ENCODE assay signal across 1 cellular context in genomic region chr20:49627329-49627761, GRCh38.
TF ChIP-seq lines count a peak whose summit lies in the region.

No MANE protein-coding gene starts in this region.

TF ChIP-seq in GM23338, 12 proteins besides CTCF, POLR2A, EP300 and RAD21 (continued from another document):
- TF ChIP-seq ZNF462 (CRISPR knock-in tag; IDR thresholded peaks at IDR 0.05) (no peak), POLR2AphosphoS5 (IDR thresholded peaks at IDR 0.05; ENCODE audit: low read depth) (no peak), ZNF331 (CRISPR knock-in tag; IDR thresholded peaks at IDR 0.05; ENCODE audit: low read depth) (no peak), STAT1 (IDR thresholded peaks at IDR 0.05; ENCODE audit: unreplicated experiment) (no peak), REST (IDR thresholded peaks at IDR 0.05; ENCODE audit: unreplicated experiment) (no peak), EZH2phosphoT487 (IDR thresholded peaks at IDR 0.05; ENCODE audit: unreplicated experiment) (no peak), EZH2 (IDR thresholded peaks at IDR 0.05; ENCODE audit: low read depth, unreplicated experiment) (no peak), NANOG (IDR thresholded peaks at IDR 0.05; ENCODE audit: borderline replicate concordance) (no peak)
